In genomic region chr17:76987486-76987885, GRCh38 we compare ENCODE assay signal across 23 cellular contexts.
"Had no signal": no experiment of that assay in that cellular context is flagged by ENCODE, and none has a peak within 500 bp of the region (broad histone marks: within the 10 kb centered on the region; RNA-seq: fewer than 3 reads in every experiment).

No MANE protein-coding gene starts in this region.

- DNase-seq: activated CD4-positive, alpha-beta memory T cell treated with anti-CD3 and anti-CD28 coated beads for 36 hours; activated CD4-positive, alpha-beta T cell treated with anti-CD3 and anti-CD28 coated beads, Interleukin-2, amount 10 ng/mL, durations not matched to agents 7 days and 5 days; activated CD4-positive, CD25-positive, alpha-beta regulatory T cell; activated CD8-positive, alpha-beta memory T cell treated with anti-CD3 and anti-CD28 coated beads for 24 hours; activated gamma-delta T cell; activated naive CD4-positive, alpha-beta T cell treated with anti-CD3 and anti-CD28 coated beads for 36 hours; activated T-cell treated with anti-CD3 and anti-CD28 coated beads, Interleukin-2, amount 50 U/mL, for 4 hours; amygdala; caudate nucleus; Kasumi-1; KBM-7; NCI-H1105 treated with DMSO at 0.1 percent for 48 hours; NCI-H1436 treated with DMSO at 0.1 percent for 48 hours; NCI-H187; NCI-H2081; NCI-H510A treated with DMSO at 0.1 percent for 48 hours; NCI-H69; PC-3; SHP77 treated with DMSO at 0.1 percent for 48 hours; T-helper 2 cell; T1000 had no signal

- H3K27me3 Mint-ChIP-seq: activated CD4-positive, alpha-beta memory T cell treated with anti-CD3 and anti-CD28 coated beads for 36 hours; activated CD4-positive, alpha-beta T cell treated with anti-CD3 and anti-CD28 coated beads, Interleukin-2, amount 10 ng/mL, durations not matched to agents 7 days and 5 days; activated naive CD8-positive, alpha-beta T cell had no signal

- ATAC-seq: activated T-cell treated with anti-CD3 and anti-CD28 coated beads, Interleukin-2, amount 50 U/mL, for 4 hours; PC-3 had no signal

- H3K36me3 Mint-ChIP-seq: activated CD4-positive, alpha-beta memory T cell treated with anti-CD3 and anti-CD28 coated beads for 36 hours; activated naive CD8-positive, alpha-beta T cell had no signal

- H3K9me3 Mint-ChIP-seq: activated CD4-positive, alpha-beta memory T cell treated with anti-CD3 and anti-CD28 coated beads for 36 hours; activated CD4-positive, alpha-beta T cell treated with anti-CD3 and anti-CD28 coated beads, Interleukin-2, amount 10 ng/mL, durations not matched to agents 7 days and 5 days; activated naive CD4-positive, alpha-beta T cell treated with anti-CD3 and anti-CD28 coated beads for 36 hours; activated T-cell treated with anti-CD3 and anti-CD28 coated beads, Interleukin-2, amount 50 U/mL, for 4 hours had no signal

- H3K36me3 ChIP-seq: breast epithelium had no signal

- H3K27ac Mint-ChIP-seq: activated CD4-positive, alpha-beta memory T cell treated with anti-CD3 and anti-CD28 coated beads for 36 hours; activated naive CD4-positive, alpha-beta T cell treated with anti-CD3 and anti-CD28 coated beads for 36 hours; activated naive CD8-positive, alpha-beta T cell had no signal

- H3K4me3 Mint-ChIP-seq: activated CD4-positive, alpha-beta memory T cell treated with anti-CD3 and anti-CD28 coated beads for 36 hours; activated CD4-positive, alpha-beta T cell treated with anti-CD3 and anti-CD28 coated beads, Interleukin-2, amount 10 ng/mL, durations not matched to agents 7 days and 5 days; activated naive CD4-positive, alpha-beta T cell treated with anti-CD3 and anti-CD28 coated beads for 36 hours; activated naive CD8-positive, alpha-beta T cell; activated T-cell treated with anti-CD3 and anti-CD28 coated beads, Interleukin-2, amount 50 U/mL, for 4 hours had no signal

- H3K9me3 ChIP-seq: breast epithelium had no signal

- H3K27ac ChIP-seq: breast epithelium had no signal

- H3K4me1 ChIP-seq: breast epithelium had no signal

- H3K4me3 ChIP-seq: breast epithelium had no signal
